ENCODE assay signal across 9 cellular contexts in genomic region chr15:75307778-75308390, GRCh38. TPM values are rescaled to one million over a fixed set of nuclear protein-coding genes. Genes with fewer than 3 reads are reported as not detected.
A peak's percentile ranks its signal among the peaks of the same experiment; 100 is the strongest.
DNase-seq lines count a peak whose midpoint lies in the region; ATAC-seq and TF ChIP-seq lines count a peak whose summit lies in the region.
"Had no signal": no experiment of that assay in that cellular context is flagged by ENCODE, and none has a peak within 500 bp of the region (broad histone marks: within the 10 kb centered on the region; RNA-seq: fewer than 3 reads in every experiment).

No MANE protein-coding gene starts in this region.

- peak; percentile 74 to 76 for DNase-seq in Caco-2
- DNase-seq in H9 = peak; percentile 88
- DNase-seq in NOMO-1 treated with DMSO at 0.1 percent for 48 hours (lab: John Stamatoyannopoulos, UW; ENCODE audit: unreplicated experiment) = peak; percentile 15
- peak; percentile 64 to 82 (median 72) for DNase-seq in body of pancreas
- DNase-seq in memory B cell (ENCODE audit: low spot score in 2 of 2) = no peak
- no peak for DNase-seq in effector CD8-positive, alpha-beta T cell (lab: John Stamatoyannopoulos, UW)
- DNase-seq in NK-92 treated with Interleukin-12 subunit alpha and Interleukin-12 subunit beta, amount 100 ng/mL, for 24 hours (lab: John Stamatoyannopoulos, UW) = no peak

- H3K27me3 ChIP-seq in Caco-2 (replicated peaks; ENCODE audit: control insufficient read depth, insufficient read depth, low read length) (no peaks in the 10 kb centered on the region), H9 (ENCODE audit: insufficient read depth, low read length) (no peaks in the 10 kb centered on the region; the same call in 1 of the 2 replicates), body of pancreas (peaks cover 0 to 4% of the 10 kb centered on the region in 2 donors)

- H3K4me1 ChIP-seq in Caco-2 (no peaks in the 10 kb centered on the region), H9 (ENCODE audit: insufficient read depth, low read length) (no peaks in the 10 kb centered on the region), body of pancreas (no peaks in the 10 kb centered on the region)

- no CpG with 5 or more reads among the region's 15 CpGs for WGBS in H9 (ENCODE audit: extremely low coverage, insufficient read length, low lambda C conversion rate)
- 28 to 53% methylated on average over 7 to 15 of the region's 15 CpGs for WGBS in body of pancreas, 2 donors

- no peaks in the 10 kb centered on the region for H3K23me2 ChIP-seq in H9 (ENCODE audit: insufficient read length, low read depth, low read length, poor library complexity, severe bottlenecking)

- no peaks in the 10 kb centered on the region for H4K20me1 ChIP-seq in H9 (ENCODE audit: control insufficient read depth, insufficient read depth, insufficient read length)

- no peak overlapping the region for H2BK15ac ChIP-seq in H9 (ENCODE audit: low read depth, low read length)

- H4K8ac ChIP-seq in H9 (replicated peaks; ENCODE audit: insufficient read length, low read depth, low read length) = no peak overlapping the region

- H3K9me3 Mint-ChIP-seq in Caco-2 (ENCODE audit: unreplicated experiment) (no peaks in the 10 kb centered on the region), H9 (no peaks in the 10 kb centered on the region), memory B cell (no peaks in the 10 kb centered on the region)
- H3K9me3 Mint-ChIP-seq in stimulated activated memory B cell treated with anti-CD40 and anti-IgM and Interleukin-4, amounts not matched to agents 10 μg/mL and 1 μg/mL and 100 μg/mL, for 72 hours = no peaks in the 10 kb centered on the region
- H3K9me3 Mint-ChIP-seq: T-cell had no signal

- no TSS peak for BruUV-seq in Caco-2 (replicated peaks; lab: Mats Ljungman, UMichigan)

- H3K4me3 ChIP-seq in Caco-2 (ENCODE audit: low read depth, low read length) (no peak overlapping the region), body of pancreas (no peak overlapping the region)

- no peak overlapping the region for H3K18ac ChIP-seq in H9 (ENCODE audit: insufficient read length, low read depth, low read length)

- H3K4me1 Mint-ChIP-seq in Caco-2 (ENCODE audit: low read depth, unreplicated experiment) (no peaks in the 10 kb centered on the region), H9 (peaks cover 0 to 2% of the 10 kb centered on the region in 2 experiments; a peak in 1 of 4 replicates), memory B cell (no peaks in the 10 kb centered on the region)
- H3K4me1 Mint-ChIP-seq in stimulated activated memory B cell treated with anti-CD40 and anti-IgM and Interleukin-4, amounts not matched to agents 10 μg/mL and 1 μg/mL and 100 μg/mL, for 72 hours = no peaks in the 10 kb centered on the region

- intact Hi-C loops in Caco-2 (cut with micrococcal nuclease; ENCODE audit: unreplicated experiment) (loop anchor here (2.0 kb wide), 1 partner anchor 279 kb away; no protein-coding TSS in a partner anchor), body of pancreas (cut with DNase I) (loop anchor here (10.0 kb wide), 2 partner anchors 73 to 273 kb away; no protein-coding TSS in a partner anchor)

- CTCF ChIA-PET in Caco-2 (lab: Charles Lee) = interaction anchor here (0.8 to 1.3 kb wide), 3 partner anchors 60 to 278 kb away, joined by 3 read pairs; partner anchors contain the start of gene MAN2C1

- H3K36me3 ChIP-seq in Caco-2 (ENCODE audit: control insufficient read depth, insufficient read depth, low read length) = no peaks in the 10 kb centered on the region
- no peaks in the 10 kb centered on the region for H3K36me3 ChIP-seq in body of pancreas (replicated peaks in 1 of 2; ENCODE audit: insufficient read depth in 1 of 2, low read depth in 2 of 2)

- no peak overlapping the region for H2BK120ac ChIP-seq in H9 (ENCODE audit: low read depth, low read length, poor library complexity, severe bottlenecking)

- H3K4me2 ChIP-seq in H9 (ENCODE audit: insufficient read depth, insufficient read length, low read length) = no peak overlapping the region

- no peaks in the 10 kb centered on the region for H3K79me2 ChIP-seq in H9 (ENCODE audit: insufficient read depth, low read length)

- H3K14ac ChIP-seq in H9 (ENCODE audit: insufficient read depth, low read length) = no peak overlapping the region

- H3T11ph ChIP-seq in H9 (ENCODE audit: low read length) = no peak overlapping the region

- H3K4me3 Mint-ChIP-seq in Caco-2 (ENCODE audit: unreplicated experiment) (peak overlapping the region; percentile 1), H9 (no peak overlapping the region), memory B cell (no peak overlapping the region)
- no peak overlapping the region for H3K4me3 Mint-ChIP-seq in stimulated activated memory B cell treated with anti-CD40 and anti-IgM and Interleukin-4, amounts not matched to agents 10 μg/mL and 1 μg/mL and 100 μg/mL, for 72 hours
- H3K4me3 Mint-ChIP-seq: T-cell had no signal

- no peak overlapping the region for H3K56ac ChIP-seq in H9 (ENCODE audit: insufficient read length, low read depth, low read length)

- H3K27me3 Mint-ChIP-seq in Caco-2 (ENCODE audit: insufficient read depth, unreplicated experiment) (peaks cover 35% of the 10 kb centered on the region), H9 (ENCODE audit: low read depth) (peaks cover 23% of the 10 kb centered on the region), memory B cell (peaks cover 38% of the 10 kb centered on the region)
- H3K27me3 Mint-ChIP-seq in stimulated activated memory B cell treated with anti-CD40 and anti-IgM and Interleukin-4, amounts not matched to agents 10 μg/mL and 1 μg/mL and 100 μg/mL, for 72 hours = peaks cover 81% of the 10 kb centered on the region

- H2BK20ac ChIP-seq in H9 (ENCODE audit: low read depth, low read length, poor library complexity, severe bottlenecking) = no peak overlapping the region

- H3K9me3 ChIP-seq in Caco-2 (no peaks in the 10 kb centered on the region), H9 (ENCODE audit: control insufficient read depth, low read depth, low read length) (no peaks in the 10 kb centered on the region), body of pancreas (no peaks in the 10 kb centered on the region)

- H4K91ac ChIP-seq in H9 (ENCODE audit: insufficient read length, low read depth, low read length) = no peak overlapping the region

- H3K27ac Mint-ChIP-seq in Caco-2 (ENCODE audit: unreplicated experiment) (no peak overlapping the region), H9 (no peak overlapping the region), memory B cell (no peak overlapping the region)
- no peak overlapping the region for H3K27ac Mint-ChIP-seq in stimulated activated memory B cell treated with anti-CD40 and anti-IgM and Interleukin-4, amounts not matched to agents 10 μg/mL and 1 μg/mL and 100 μg/mL, for 72 hours
- H3K27ac Mint-ChIP-seq: T-cell had no signal

- ATAC-seq in body of pancreas (peak; percentile 92), memory B cell (ENCODE audit: low read depth) (peak; percentile 64)
- no peak for ATAC-seq in stimulated activated memory B cell treated with anti-CD40 and anti-IgM and Interleukin-4, amounts not matched to agents 10 μg/mL and 1 μg/mL and 100 μg/mL, for 72 hours
- ATAC-seq: T-cell had no signal

- no peak overlapping the region for H2AFZ ChIP-seq in H9 (ENCODE audit: low read length)

- H2BK12ac ChIP-seq in H9 (ENCODE audit: insufficient read length, low read depth, low read length) = no peak overlapping the region

- no peak overlapping the region for H2AK5ac ChIP-seq in H9 (ENCODE audit: insufficient read length, low read length)

- no peak overlapping the region for H3K23ac ChIP-seq in H9 (ENCODE audit: insufficient read length, low read depth, low read length)

- TF ChIP-seq CTCF in Caco-2 (IDR thresholded peaks at IDR 0.05; ENCODE audit: insufficient read depth in 1 of 2, low read depth in 1 of 2, low read length in 1 of 2, severe bottlenecking in 1 of 2, unreplicated experiment in 1 of 2) (peak; percentile 70 to 71), H9 (conservative IDR thresholded peaks at IDR 0.05) (peak; percentile 89), body of pancreas (IDR thresholded peaks at IDR 0.05) (peak; percentile 29 to 84 (median 62))

- H3K79me1 ChIP-seq in H9 (ENCODE audit: insufficient read depth, low read depth, low read length, poor library complexity, severe bottlenecking) = no peaks in the 10 kb centered on the region

- H3K4ac ChIP-seq in H9 (ENCODE audit: low read depth, low read length) = no peak overlapping the region

- no peak for TF ChIP-seq POLR2A in body of pancreas (IDR thresholded peaks at IDR 0.05)

- no peak overlapping the region for H2BK5ac ChIP-seq in H9 (ENCODE audit: insufficient read length, low read length)

- no peak overlapping the region for H4K5ac ChIP-seq in H9 (ENCODE audit: insufficient read length, low read depth, low read length)

- POLR2A ChIA-PET in Caco-2 (lab: Charles Lee) = interaction anchor here (1.0 kb wide), 1 partner anchor 146 kb away, joined by 3 read pairs; no protein-coding TSS in a partner anchor

- no peak overlapping the region for H3K9ac ChIP-seq in H9 (ENCODE audit: extremely low read depth, insufficient read length, low read length)

- no peak overlapping the region for H3K27ac ChIP-seq in H9 (ENCODE audit: insufficient read length, low read depth, low read length)
- no peak overlapping the region for H3K27ac ChIP-seq in body of pancreas

- H3K36me3 Mint-ChIP-seq in Caco-2 (ENCODE audit: insufficient read depth, unreplicated experiment) (no peaks in the 10 kb centered on the region), H9 (ENCODE audit: insufficient read depth in 1 of 3, low read depth in 3 of 3) (no peaks in the 10 kb centered on the region), memory B cell (no peaks in the 10 kb centered on the region)
- no peaks in the 10 kb centered on the region for H3K36me3 Mint-ChIP-seq in stimulated activated memory B cell treated with anti-CD40 and anti-IgM and Interleukin-4, amounts not matched to agents 10 μg/mL and 1 μg/mL and 100 μg/mL, for 72 hours
- H3K36me3 Mint-ChIP-seq: T-cell had no signal

RNA-seq across cellular contexts. Expression of gene GOLGA6D, which starts 25.2 kb away (rescaled TPM):
- not detected in 2 replicates for total RNA-seq in Caco-2 (2022)
- total RNA-seq in H9 (2021) = 0.35 and 0.37 TPM in 2 replicates
- total RNA-seq in body of pancreas = not detected

RNA-seq across cellular contexts. Expression of gene COMMD4, which starts 28.0 kb away (rescaled TPM):
- total RNA-seq in Caco-2 (2022) (93.9 and 94.3 TPM in 2 replicates), H9 (2021) (146 and 159 TPM in 2 replicates), body of pancreas (10 to 100 TPM; 35.3 to 43.8 TPM)

RNA-seq across cellular contexts. Expression of gene NEIL1, which starts 39.0 kb away (rescaled TPM):
- 11.3 and 12.3 TPM in 2 replicates for total RNA-seq in Caco-2 (2022)
- total RNA-seq in H9 (2021) = 16.1 and 16.5 TPM in 2 replicates
- total RNA-seq in body of pancreas = 100 to 1,000 TPM in 1 of 2 donors, 10 to 100 TPM in 1; 79.1 to 112 TPM

RNA-seq across cellular contexts. Expression of gene GOLGA6C, which starts 49.8 kb away (rescaled TPM):
- not detected in 2 replicates for total RNA-seq in Caco-2 (2022)
- not detected in 2 replicates for total RNA-seq in H9 (2021)
- not detected for total RNA-seq in body of pancreas
- total RNA-seq: T-cell had no signal

Comparison
In these comparisons a context has a peak if more than half of its experiments do, and no peak if none do; other contexts are left out.
1. DNase-seq: peak in Caco-2 (2 of 2), H9 (single experiment), NOMO-1 treated with DMSO at 0.1 percent for 48 hours (single experiment) and body of pancreas (4 of 4); none in memory B cell (0 of 2), effector CD8-positive, alpha-beta T cell (single experiment) and NK-92 treated with Interleukin-12 subunit alpha and Interleukin-12 subunit beta, amount 100 ng/mL, for 24 hours (single experiment).
2. Peak in every context shown above with its lines, with median percentiles within 50 percentile points of each other: CTCF ChIP-seq.